ENCODE assay signal across 1 cellular context in genomic region chr11:125935056-125935455, GRCh38.
TF ChIP-seq lines count a peak whose summit lies in the region.

No MANE protein-coding gene starts in this region.

TF ChIP-seq in GM12878, 131 proteins besides CTCF, POLR2A, EP300 and RAD21:
- TF ChIP-seq WRNIP1 (IDR thresholded peaks at IDR 0.05; ENCODE audit: borderline replicate concordance, low read depth, low read length): no peak
- no peak for TF ChIP-seq MAX (IDR thresholded peaks at IDR 0.05; ENCODE audit: low read depth, low read length)
- TF ChIP-seq USF2 (IDR thresholded peaks at IDR 0.05; ENCODE audit: borderline replicate concordance, low read depth, low read length): no peak
- no peak for TF ChIP-seq ZBTB11 (CRISPR knock-in tag; IDR thresholded peaks at IDR 0.05)
- no peak for TF ChIP-seq PAX8 (IDR thresholded peaks at IDR 0.05)
- TF ChIP-seq ZBTB4 (CRISPR knock-in tag; IDR thresholded peaks at IDR 0.05): no peak
- TF ChIP-seq SMARCA5 (IDR thresholded peaks at IDR 0.05): no peak
- no peak for TF ChIP-seq HDAC6 (IDR thresholded peaks at IDR 0.05; ENCODE audit: unreplicated experiment)
- TF ChIP-seq TCF7 (IDR thresholded peaks at IDR 0.05; ENCODE audit: borderline replicate concordance): no peak
- TF ChIP-seq MTA2 (IDR thresholded peaks at IDR 0.05; ENCODE audit: low read depth): no peak
- TF ChIP-seq SUZ12 (IDR thresholded peaks at IDR 0.05; ENCODE audit: unreplicated experiment): no peak
- no peak for TF ChIP-seq USF1 (IDR thresholded peaks at IDR 0.05; ENCODE audit: borderline replicate concordance, extremely low read length, insufficient read depth, low read depth, low read length)
- no peak for TF ChIP-seq RBBP5 (conservative IDR thresholded peaks at IDR 0.05)
- no peak for TF ChIP-seq RB1 (IDR thresholded peaks at IDR 0.05; ENCODE audit: borderline replicate concordance)
- no peak for TF ChIP-seq CBFB (IDR thresholded peaks at IDR 0.05; ENCODE audit: low read depth)
TF ChIP-seq in GM12878: peak in this region for 0.
